Comparison of ENCODE assay signal across 11 cellular contexts in genomic region chr12:29350080-29350479, GRCh38. TPM values are rescaled to one million over a fixed set of nuclear protein-coding genes. Genes with fewer than 3 reads are reported as not detected.
DNase-seq lines count a peak whose midpoint lies in the region; ATAC-seq and TF ChIP-seq lines count a peak whose summit lies in the region.
"Had no signal": no experiment of that assay in that cellular context is flagged by ENCODE, and none has a peak within 500 bp of the region (broad histone marks: within the 10 kb centered on the region; RNA-seq: fewer than 3 reads in every experiment).

No MANE protein-coding gene starts in this region.

- no peaks in the 10 kb centered on the region for H3K9me3 Mint-ChIP-seq in HFFc6

- no peak overlapping the region for H3K4me3 Mint-ChIP-seq in HFFc6

- no peaks in the 10 kb centered on the region; the same call in 1 of the 2 replicates for H3K36me3 Mint-ChIP-seq in HFFc6 (ENCODE audit: low read depth)

- H3K27ac ChIP-seq in left ventricle myocardium inferior (replicated peaks): no peak overlapping the region
- H3K27ac ChIP-seq: thyroid gland had no signal

- H3K27ac Mint-ChIP-seq in HFFc6: no peak overlapping the region

- DNase-seq in AG09309 (ENCODE audit: low read depth) (peak; percentile 67), HFFc6 (peak; percentile 61), SHP77 (lab: John Stamatoyannopoulos, UW) (peak; percentile 6 to 51), fibroblast of the aortic adventitia (ENCODE audit: low read depth) (peak; percentile 67), GM13976 (ENCODE audit: low spot score) (no peak), left ventricle myocardium inferior (no peak)
- DNase-seq: NK-92 treated with Interleukin-12 subunit alpha and Interleukin-12 subunit beta, amount 100 ng/mL, for 24 hours; stimulated activated CD4-positive, alpha-beta T cell treated with anti-CD3 and anti-CD28 coated beads, Interleukin-4, amount 100 ng/mL, for 1 hour; thyroid gland had no signal

- H3K36me3 ChIP-seq in left ventricle myocardium inferior: peaks cover 64% of the 10 kb centered on the region

- in situ Hi-C loops in GM13976 (cut with MboI; ENCODE audit: low sequenced_read_pairs, unreplicated experiment): no loop called here

- ATAC-seq in GM18502 (IDR thresholded peaks at IDR 0.05; ENCODE audit: poor library complexity, unreplicated experiment): no peak
- no peak for ATAC-seq in HG03354 (IDR thresholded peaks at IDR 0.05; ENCODE audit: poor library complexity, severe bottlenecking, unreplicated experiment)

- H3K27me3 ChIP-seq in left ventricle myocardium inferior (ENCODE audit: low read depth): no peaks in the 10 kb centered on the region
- H3K27me3 ChIP-seq: thyroid gland had no signal

- H3K9me3 ChIP-seq in left ventricle myocardium inferior (replicated peaks): no peaks in the 10 kb centered on the region
- H3K9me3 ChIP-seq: thyroid gland had no signal

- intact Hi-C loops in left ventricle myocardium inferior (cut with micrococcal nuclease): no loop called here

- H3K4me3 ChIP-seq in AG09309 (ENCODE audit: control insufficient read depth, low read depth, low read length): no peak overlapping the region
- H3K4me3 ChIP-seq in fibroblast of the aortic adventitia (ENCODE audit: low read depth, low read length): no peak overlapping the region
- no peak overlapping the region for H3K4me3 ChIP-seq in left ventricle myocardium inferior
- H3K4me3 ChIP-seq: thyroid gland had no signal

- H3K4me1 ChIP-seq in left ventricle myocardium inferior: peaks cover 7% of the 10 kb centered on the region
- H3K4me1 ChIP-seq: thyroid gland had no signal

- TF ChIP-seq CTCF in AG09309 (IDR thresholded peaks at IDR 0.05; ENCODE audit: control insufficient read depth, insufficient read depth, low read depth, low read length, missing control alignments) (no peak), HFFc6 (IDR thresholded peaks at IDR 0.05) (no peak), fibroblast of the aortic adventitia (IDR thresholded peaks at IDR 0.05; ENCODE audit: insufficient read depth, low read length) (no peak), GM13976 (IDR thresholded peaks at IDR 0.05; ENCODE audit: borderline replicate concordance, control extremely low read depth, extremely low read depth, insufficient read depth, missing control alignments) (no peak), left ventricle myocardium inferior (IDR thresholded peaks at IDR 0.05; ENCODE audit: borderline replicate concordance) (no peak)

- H3K4me1 Mint-ChIP-seq in HFFc6 (ENCODE audit: low read depth): peaks cover 6% of the 10 kb centered on the region

- H3K27me3 Mint-ChIP-seq in HFFc6 (ENCODE audit: insufficient read depth): peaks cover 1% of the 10 kb centered on the region; the same call in 1 of the 2 replicates

RNA-seq across cellular contexts. Expression of gene ERGIC2, which starts 30.9 kb away (rescaled TPM):
- 100 to 1,000 TPM; 131 to 161 (median 152) TPM for total RNA-seq in HFFc6 (2021; fragmentation: NEBNext Ultra II Directional; extraction: Animal tissue kit (Norgen Biotek cat#: 25700))
- total RNA-seq in fibroblast of the aortic adventitia (ENCODE audit: low replicate concordance) (13.2 and 112 TPM in 2 replicates), left ventricle myocardium inferior (91.1 TPM)

Comparison
In these comparisons a context has a peak if more than half of its experiments do, and no peak if none do; other contexts are left out.
1. DNase-seq: peak in AG09309 (single experiment), HFFc6 (single experiment), SHP77 (2 of 2) and fibroblast of the aortic adventitia (single experiment); none in GM13976 (single experiment) and left ventricle myocardium inferior (single experiment).